In genomic region chr14:24273422-24273998, GRCh38 we compare ENCODE assay signal across 9 cellular contexts. TPM values are rescaled to one million over a fixed set of nuclear protein-coding genes. Genes with fewer than 3 reads are reported as not detected.
DNase-seq lines count a peak whose midpoint lies in the region; ATAC-seq and TF ChIP-seq lines count a peak whose summit lies in the region.
"Had no signal": no experiment of that assay in that cellular context is flagged by ENCODE, and none has a peak within 500 bp of the region (broad histone marks: within the 10 kb centered on the region; RNA-seq: fewer than 3 reads in every experiment).

No MANE protein-coding gene starts in this region.

- ATAC-seq in heart left ventricle: no peak
- ATAC-seq in T-helper 17 cell: no peak
- no peak for ATAC-seq in GM18858 (IDR thresholded peaks at IDR 0.05; ENCODE audit: unreplicated experiment)
- no peak for ATAC-seq in HG02840 (IDR thresholded peaks at IDR 0.05; ENCODE audit: low FRiP score, unreplicated experiment)

- no peaks in the 10 kb centered on the region for H3K27me3 Mint-ChIP-seq in T-helper 17 cell
- peaks cover 9 to 13% (median 11%) of the 10 kb centered on the region in 3 donors for H3K27me3 Mint-ChIP-seq in immature natural killer cell (ENCODE audit: low read depth in 3 of 3)

- 47 to 86% (median 66%) methylated on average over 3 of the region's 3 CpGs for WGBS in heart left ventricle, 4 donors

- H3K27ac ChIP-seq in left ventricle myocardium inferior (replicated peaks): peak overlapping the region; percentile 57
- H3K27ac ChIP-seq in heart left ventricle: peak overlapping the region in 4 of 12 donors; percentile 8 to 97 (median 30)

- peaks cover 38% of the 10 kb centered on the region for H3K4me1 ChIP-seq in left ventricle myocardium inferior
- peaks cover 0 to 70% (median 12%) of the 10 kb centered on the region in 12 donors for H3K4me1 ChIP-seq in heart left ventricle

- DNase-seq in left ventricle myocardium inferior: no peak
- DNase-seq in heart left ventricle: no peak
- no peak for DNase-seq in T-helper 17 cell
- no peak for DNase-seq in immature natural killer cell
- DNase-seq in posterior vena cava (ENCODE audit: low spot score): no peak
- DNase-seq in NCI-H2196 (lab: John Stamatoyannopoulos, UW; ENCODE audit: unreplicated experiment): no peak
- DNase-seq: kidney had no signal

- H3K9me3 ChIP-seq in left ventricle myocardium inferior (replicated peaks) (no peaks in the 10 kb centered on the region), heart left ventricle (no peaks in the 10 kb centered on the region), T-helper 17 cell (ENCODE audit: control insufficient read depth, low read length, poor library complexity, severe bottlenecking) (no peaks in the 10 kb centered on the region)

- TF ChIP-seq POLR2A in heart left ventricle (IDR thresholded peaks at IDR 0.05): no peak

- intact Hi-C loops in left ventricle myocardium inferior (cut with micrococcal nuclease): no loop called here
- intact Hi-C loops in heart left ventricle (cut with DNase I): no loop called here
- intact Hi-C loops in posterior vena cava (cut with DNase I): no loop called here

- H3K27me3 ChIP-seq in left ventricle myocardium inferior (ENCODE audit: low read depth) (no peaks in the 10 kb centered on the region), heart left ventricle (no peaks in the 10 kb centered on the region)

- H3K27ac Mint-ChIP-seq in T-helper 17 cell: peak overlapping the region; percentile 98
- H3K27ac Mint-ChIP-seq in immature natural killer cell: peak overlapping the region; percentile 79 to 99 (median 96)

- H3K4me1 Mint-ChIP-seq in T-helper 17 cell (peaks cover 40% of the 10 kb centered on the region), immature natural killer cell (peaks cover 32% of the 10 kb centered on the region in 2 donors)

- H3K4me3 ChIP-seq in left ventricle myocardium inferior: no peak overlapping the region
- no peak overlapping the region for H3K4me3 ChIP-seq in heart left ventricle

- H3K36me3 Mint-ChIP-seq in T-helper 17 cell (ENCODE audit: low read depth) (no peaks in the 10 kb centered on the region), immature natural killer cell (peaks cover 0 to 9% (median 6%) of the 10 kb centered on the region in 3 donors)

- H3K4me3 Mint-ChIP-seq in T-helper 17 cell: no peak overlapping the region
- peak overlapping the region in 2 of 5 donors; percentile 15 to 38 for H3K4me3 Mint-ChIP-seq in immature natural killer cell

- no peaks in the 10 kb centered on the region for H3K9me3 Mint-ChIP-seq in immature natural killer cell

- TF ChIP-seq CTCF in left ventricle myocardium inferior (IDR thresholded peaks at IDR 0.05; ENCODE audit: borderline replicate concordance) (no peak), heart left ventricle (IDR thresholded peaks at IDR 0.05) (no peak)

- H3K36me3 ChIP-seq in left ventricle myocardium inferior: peaks cover 16% of the 10 kb centered on the region
- peaks cover 0 to 14% (median 6%) of the 10 kb centered on the region in 9 donors for H3K36me3 ChIP-seq in heart left ventricle

RNA-seq across cellular contexts. Expression of gene RABGGTA, which starts 2.1 kb away (rescaled TPM):
- total RNA-seq in left ventricle myocardium inferior: 22.3 TPM
- total RNA-seq in heart left ventricle: 10 to 100 TPM; 18.8 to 33.1 (median 26.7) TPM
- polyA plus RNA-seq in heart left ventricle: 10 to 100 TPM; 26.3 to 29.2 TPM
- 10 to 100 TPM; 54.4 to 72.1 TPM for total RNA-seq in T-helper 17 cell
- 10 to 100 TPM; 23.3 to 52.0 (median 38.6) TPM for polyA plus RNA-seq in immature natural killer cell
- total RNA-seq in posterior vena cava: 10 to 100 TPM; 14.5 to 17.3 TPM

RNA-seq across cellular contexts. Expression of gene TGM1, which starts 10.5 kb away (rescaled TPM):
- total RNA-seq in left ventricle myocardium inferior (0.96 TPM), heart left ventricle (10 to 100 TPM in 1 of 9 donors, 1 to 10 TPM in 3, under 1 TPM in 2, not detected in 3; 0.52 to 38.9 (median 1.0) TPM), T-helper 17 cell (1 to 10 TPM; 3.4 to 4.3 TPM), posterior vena cava (1 to 10 TPM in 1 of 2 donors, under 1 TPM in 1; 0.14 to 1.7 TPM)
- polyA plus RNA-seq in heart left ventricle (under 1 TPM; 0.61 to 0.69 TPM), immature natural killer cell (under 1 TPM in 1 of 3 donors, not detected in 2; 0.41 TPM)

RNA-seq across cellular contexts. Expression of gene DHRS1, which starts 26.1 kb away (rescaled TPM):
- total RNA-seq in left ventricle myocardium inferior (6.9 TPM), heart left ventricle (10 to 100 TPM in 6 of 9 donors, 1 to 10 TPM in 3; 6.3 to 18.1 (median 11.3) TPM), T-helper 17 cell (10 to 100 TPM; 24.0 to 27.0 TPM), posterior vena cava (10 to 100 TPM; 14.0 to 17.9 TPM)
- polyA plus RNA-seq in heart left ventricle (10 to 100 TPM in 1 of 2 donors, 1 to 10 TPM in 1; 5.5 to 10.7 TPM), immature natural killer cell (10 to 100 TPM; 31.4 to 35.9 (median 31.7) TPM)

RNA-seq across cellular contexts. Expression of gene NOP9, which starts 26.1 kb away (rescaled TPM):
- 23.4 TPM for total RNA-seq in left ventricle myocardium inferior
- total RNA-seq in heart left ventricle: 10 to 100 TPM; 22.1 to 34.0 (median 27.8) TPM
- polyA plus RNA-seq in heart left ventricle: 10 to 100 TPM; 13.5 to 29.8 TPM
- 10 to 100 TPM; 25.7 to 27.7 TPM for total RNA-seq in T-helper 17 cell
- polyA plus RNA-seq in immature natural killer cell: 1 to 10 TPM in 2 of 3 donors, not detected in 1; 1.4 to 2.4 TPM
- 10 to 100 TPM; 19.2 to 20.9 TPM for total RNA-seq in posterior vena cava

RNA-seq across cellular contexts. Expression of gene TINF2, which starts 31.1 kb away (rescaled TPM):
- total RNA-seq in left ventricle myocardium inferior (30.6 TPM), heart left ventricle (10 to 100 TPM; 34.5 to 58.1 (median 42.6) TPM), T-helper 17 cell (100 to 1,000 TPM; 106 to 107 TPM), posterior vena cava (10 to 100 TPM; 77.8 to 85.1 TPM)
- polyA plus RNA-seq in heart left ventricle (10 to 100 TPM; 16.1 to 55.4 TPM), immature natural killer cell (100 to 1,000 TPM; 248 to 289 (median 249) TPM)
